Comparison of ENCODE assay signal across 9 cellular contexts in genomic region chr3:193350744-193351143, GRCh38. TPM values are rescaled to one million over a fixed set of nuclear protein-coding genes. Genes with fewer than 3 reads are reported as not detected.
"Had no signal": no experiment of that assay in that cellular context is flagged by ENCODE, and none has a peak within 500 bp of the region (broad histone marks: within the 10 kb centered on the region; RNA-seq: fewer than 3 reads in every experiment).

No MANE protein-coding gene starts in this region.

- FAIRE-seq: HTR-8/SVneo had no signal

- H3K4me1 ChIP-seq: HAP-1 had no signal

- H3K36me3 ChIP-seq: HAP-1 had no signal

- H2AFZ ChIP-seq: GM23248 had no signal

- H3K27ac ChIP-seq: GM23248 had no signal

- ATAC-seq: HCT116 had no signal

- DNase-seq: GM23248, GOT3, H7, KBM-7 had no signal

- H3K9me3 ChIP-seq: HAP-1 had no signal

- H3K4me3 ChIP-seq: GM23248, HAP-1 had no signal

- H3K9ac ChIP-seq: GM23248 had no signal

RNA-seq across cellular contexts. Expression of gene ATP13A5, which starts 27.8 kb away (rescaled TPM):
- total RNA-seq: GM23248, HT-29 had no signal
- polyA plus RNA-seq: GM23248, IgD-negative memory B cell had no signal
